In the genomic region with DNA sequence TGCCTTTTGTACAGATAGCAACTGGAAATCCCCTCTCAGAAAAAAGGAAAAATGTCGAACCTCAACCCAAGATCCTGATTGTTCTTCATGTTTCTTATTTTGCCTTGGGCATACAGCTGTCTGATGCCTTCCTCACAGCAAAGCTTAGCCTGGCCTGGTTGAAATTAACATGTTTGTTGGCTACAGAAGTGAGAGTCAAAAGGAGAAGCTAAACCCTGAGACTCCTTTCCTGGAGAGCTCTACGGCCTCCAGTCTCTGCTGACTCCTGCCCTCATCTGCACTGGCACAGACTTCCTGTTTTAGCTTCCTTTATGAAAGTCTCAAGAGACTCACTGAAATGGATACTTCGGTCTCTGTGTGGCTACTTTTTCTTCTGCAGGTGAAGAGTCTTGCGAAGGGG, we compare ENCODE assay signal across 1 cellular context.
TF ChIP-seq lines count a peak whose summit lies in the region.

No MANE protein-coding gene starts in this region.

TF ChIP-seq in GM12878, 131 proteins besides CTCF, POLR2A, EP300 and RAD21 (continued from another document):
- TF ChIP-seq ATF2 (IDR thresholded peaks at IDR 0.05; ENCODE audit: low read length), result 0 out of 2 replicates have a peak, but pooled peaks have one; percentile 25
- no peak for TF ChIP-seq CHD1 (IDR thresholded peaks at IDR 0.05; ENCODE audit: low read depth, low read length)
- TF ChIP-seq RELB (IDR thresholded peaks at IDR 0.05; ENCODE audit: low read depth), result 0 out of 2 replicates have a peak, but pooled peaks have one; percentile 59
- TF ChIP-seq, protein P1, sequence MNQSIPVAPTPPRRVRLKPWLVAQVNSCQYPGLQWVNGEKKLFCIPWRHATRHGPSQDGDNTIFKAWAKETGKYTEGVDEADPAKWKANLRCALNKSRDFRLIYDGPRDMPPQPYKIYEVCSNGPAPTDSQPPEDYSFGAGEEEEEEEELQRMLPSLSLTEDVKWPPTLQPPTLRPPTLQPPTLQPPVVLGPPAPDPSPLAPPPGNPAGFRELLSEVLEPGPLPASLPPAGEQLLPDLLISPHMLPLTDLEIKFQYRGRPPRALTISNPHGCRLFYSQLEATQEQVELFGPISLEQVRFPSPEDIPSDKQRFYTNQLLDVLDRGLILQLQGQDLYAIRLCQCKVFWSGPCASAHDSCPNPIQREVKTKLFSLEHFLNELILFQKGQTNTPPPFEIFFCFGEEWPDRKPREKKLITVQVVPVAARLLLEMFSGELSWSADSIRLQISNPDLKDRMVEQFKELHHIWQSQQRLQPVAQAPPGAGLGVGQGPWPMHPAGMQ (IDR thresholded peaks at IDR 0.05; ENCODE audit: borderline replicate concordance), result no peak
- TF ChIP-seq DPF2 (IDR thresholded peaks at IDR 0.05), result no peak
- TF ChIP-seq YY1 (IDR thresholded peaks at IDR 0.05; ENCODE audit: low read depth, low read length), result peak; percentile 45; the same call in 1 of the 2 replicates
- TF ChIP-seq ETV6 (conservative IDR thresholded peaks at IDR 0.05 in 1 of 2, IDR thresholded peaks at IDR 0.05 in 1 of 2; ENCODE audit: borderline replicate concordance in 1 of 2, low read depth in 1 of 2), result peak in 1 of 2 experiments; percentile 57; a peak in 1 of 4 replicates
